1 cellular context compared by ENCODE assay signal in genomic region chr1:69540052-69540451, GRCh38.
TF ChIP-seq lines count a peak whose summit lies in the region.

No MANE protein-coding gene starts in this region.

TF ChIP-seq in K562, 482 proteins besides CTCF, POLR2A, EP300 and RAD21 (continued from another document and continues in another):
- no peak for TF ChIP-seq GTF2B (IDR thresholded peaks at IDR 0.05; ENCODE audit: extremely low read depth, insufficient read length)
- TF ChIP-seq, protein P1, sequence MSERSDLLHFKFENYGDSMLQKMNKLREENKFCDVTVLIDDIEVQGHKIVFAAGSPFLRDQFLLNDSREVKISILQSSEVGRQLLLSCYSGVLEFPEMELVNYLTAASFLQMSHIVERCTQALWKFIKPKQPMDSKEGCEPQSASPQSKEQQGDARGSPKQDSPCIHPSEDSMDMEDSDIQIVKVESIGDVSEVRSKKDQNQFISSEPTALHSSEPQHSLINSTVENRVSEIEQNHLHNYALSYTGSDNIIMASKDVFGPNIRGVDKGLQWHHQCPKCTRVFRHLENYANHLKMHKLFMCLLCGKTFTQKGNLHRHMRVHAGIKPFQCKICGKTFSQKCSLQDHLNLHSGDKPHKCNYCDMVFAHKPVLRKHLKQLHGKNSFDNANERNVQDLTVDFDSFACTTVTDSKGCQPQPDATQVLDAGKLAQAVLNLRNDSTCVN (CRISPR knock-in tag; IDR thresholded peaks at IDR 0.05): no peak
- no peak for TF ChIP-seq NCOA6 (IDR thresholded peaks at IDR 0.05)
- TF ChIP-seq ZBTB17 (CRISPR knock-in tag; IDR thresholded peaks at IDR 0.05): peak; percentile 71; the same call in 1 of the 2 replicates
- no peak for TF ChIP-seq ZNF318 (IDR thresholded peaks at IDR 0.05; ENCODE audit: borderline replicate concordance in 1 of 2, low read depth in 1 of 2)
- no peak for TF ChIP-seq GTF2F1 (IDR thresholded peaks at IDR 0.05; ENCODE audit: low read depth, low read length)
- no peak for TF ChIP-seq RBM25 (IDR thresholded peaks at IDR 0.05; ENCODE audit: low read depth, low read length, severe bottlenecking)
- TF ChIP-seq, protein P2, sequence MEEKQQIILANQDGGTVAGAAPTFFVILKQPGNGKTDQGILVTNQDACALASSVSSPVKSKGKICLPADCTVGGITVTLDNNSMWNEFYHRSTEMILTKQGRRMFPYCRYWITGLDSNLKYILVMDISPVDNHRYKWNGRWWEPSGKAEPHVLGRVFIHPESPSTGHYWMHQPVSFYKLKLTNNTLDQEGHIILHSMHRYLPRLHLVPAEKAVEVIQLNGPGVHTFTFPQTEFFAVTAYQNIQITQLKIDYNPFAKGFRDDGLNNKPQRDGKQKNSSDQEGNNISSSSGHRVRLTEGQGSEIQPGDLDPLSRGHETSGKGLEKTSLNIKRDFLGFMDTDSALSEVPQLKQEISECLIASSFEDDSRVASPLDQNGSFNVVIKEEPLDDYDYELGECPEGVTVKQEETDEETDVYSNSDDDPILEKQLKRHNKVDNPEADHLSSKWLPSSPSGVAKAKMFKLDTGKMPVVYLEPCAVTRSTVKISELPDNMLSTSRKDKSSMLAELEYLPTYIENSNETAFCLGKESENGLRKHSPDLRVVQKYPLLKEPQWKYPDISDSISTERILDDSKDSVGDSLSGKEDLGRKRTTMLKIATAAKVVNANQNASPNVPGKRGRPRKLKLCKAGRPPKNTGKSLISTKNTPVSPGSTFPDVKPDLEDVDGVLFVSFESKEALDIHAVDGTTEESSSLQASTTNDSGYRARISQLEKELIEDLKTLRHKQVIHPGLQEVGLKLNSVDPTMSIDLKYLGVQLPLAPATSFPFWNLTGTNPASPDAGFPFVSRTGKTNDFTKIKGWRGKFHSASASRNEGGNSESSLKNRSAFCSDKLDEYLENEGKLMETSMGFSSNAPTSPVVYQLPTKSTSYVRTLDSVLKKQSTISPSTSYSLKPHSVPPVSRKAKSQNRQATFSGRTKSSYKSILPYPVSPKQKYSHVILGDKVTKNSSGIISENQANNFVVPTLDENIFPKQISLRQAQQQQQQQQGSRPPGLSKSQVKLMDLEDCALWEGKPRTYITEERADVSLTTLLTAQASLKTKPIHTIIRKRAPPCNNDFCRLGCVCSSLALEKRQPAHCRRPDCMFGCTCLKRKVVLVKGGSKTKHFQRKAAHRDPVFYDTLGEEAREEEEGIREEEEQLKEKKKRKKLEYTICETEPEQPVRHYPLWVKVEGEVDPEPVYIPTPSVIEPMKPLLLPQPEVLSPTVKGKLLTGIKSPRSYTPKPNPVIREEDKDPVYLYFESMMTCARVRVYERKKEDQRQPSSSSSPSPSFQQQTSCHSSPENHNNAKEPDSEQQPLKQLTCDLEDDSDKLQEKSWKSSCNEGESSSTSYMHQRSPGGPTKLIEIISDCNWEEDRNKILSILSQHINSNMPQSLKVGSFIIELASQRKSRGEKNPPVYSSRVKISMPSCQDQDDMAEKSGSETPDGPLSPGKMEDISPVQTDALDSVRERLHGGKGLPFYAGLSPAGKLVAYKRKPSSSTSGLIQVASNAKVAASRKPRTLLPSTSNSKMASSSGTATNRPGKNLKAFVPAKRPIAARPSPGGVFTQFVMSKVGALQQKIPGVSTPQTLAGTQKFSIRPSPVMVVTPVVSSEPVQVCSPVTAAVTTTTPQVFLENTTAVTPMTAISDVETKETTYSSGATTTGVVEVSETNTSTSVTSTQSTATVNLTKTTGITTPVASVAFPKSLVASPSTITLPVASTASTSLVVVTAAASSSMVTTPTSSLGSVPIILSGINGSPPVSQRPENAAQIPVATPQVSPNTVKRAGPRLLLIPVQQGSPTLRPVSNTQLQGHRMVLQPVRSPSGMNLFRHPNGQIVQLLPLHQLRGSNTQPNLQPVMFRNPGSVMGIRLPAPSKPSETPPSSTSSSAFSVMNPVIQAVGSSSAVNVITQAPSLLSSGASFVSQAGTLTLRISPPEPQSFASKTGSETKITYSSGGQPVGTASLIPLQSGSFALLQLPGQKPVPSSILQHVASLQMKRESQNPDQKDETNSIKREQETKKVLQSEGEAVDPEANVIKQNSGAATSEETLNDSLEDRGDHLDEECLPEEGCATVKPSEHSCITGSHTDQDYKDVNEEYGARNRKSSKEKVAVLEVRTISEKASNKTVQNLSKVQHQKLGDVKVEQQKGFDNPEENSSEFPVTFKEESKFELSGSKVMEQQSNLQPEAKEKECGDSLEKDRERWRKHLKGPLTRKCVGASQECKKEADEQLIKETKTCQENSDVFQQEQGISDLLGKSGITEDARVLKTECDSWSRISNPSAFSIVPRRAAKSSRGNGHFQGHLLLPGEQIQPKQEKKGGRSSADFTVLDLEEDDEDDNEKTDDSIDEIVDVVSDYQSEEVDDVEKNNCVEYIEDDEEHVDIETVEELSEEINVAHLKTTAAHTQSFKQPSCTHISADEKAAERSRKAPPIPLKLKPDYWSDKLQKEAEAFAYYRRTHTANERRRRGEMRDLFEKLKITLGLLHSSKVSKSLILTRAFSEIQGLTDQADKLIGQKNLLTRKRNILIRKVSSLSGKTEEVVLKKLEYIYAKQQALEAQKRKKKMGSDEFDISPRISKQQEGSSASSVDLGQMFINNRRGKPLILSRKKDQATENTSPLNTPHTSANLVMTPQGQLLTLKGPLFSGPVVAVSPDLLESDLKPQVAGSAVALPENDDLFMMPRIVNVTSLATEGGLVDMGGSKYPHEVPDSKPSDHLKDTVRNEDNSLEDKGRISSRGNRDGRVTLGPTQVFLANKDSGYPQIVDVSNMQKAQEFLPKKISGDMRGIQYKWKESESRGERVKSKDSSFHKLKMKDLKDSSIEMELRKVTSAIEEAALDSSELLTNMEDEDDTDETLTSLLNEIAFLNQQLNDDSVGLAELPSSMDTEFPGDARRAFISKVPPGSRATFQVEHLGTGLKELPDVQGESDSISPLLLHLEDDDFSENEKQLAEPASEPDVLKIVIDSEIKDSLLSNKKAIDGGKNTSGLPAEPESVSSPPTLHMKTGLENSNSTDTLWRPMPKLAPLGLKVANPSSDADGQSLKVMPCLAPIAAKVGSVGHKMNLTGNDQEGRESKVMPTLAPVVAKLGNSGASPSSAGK (IDR thresholded peaks at IDR 0.05): 0 out of 2 replicates have a peak, but pooled peaks have one; percentile 34
- TF ChIP-seq CHD1 (IDR thresholded peaks at IDR 0.05; ENCODE audit: low read length): no peak
- TF ChIP-seq TAF7 (tag; IDR thresholded peaks at IDR 0.05): no peak
- no peak for TF ChIP-seq SMARCB1 (IDR thresholded peaks at IDR 0.05; ENCODE audit: insufficient read length, low read depth)
- no peak for TF ChIP-seq E2F3 (CRISPR knock-in tag; IDR thresholded peaks at IDR 0.05)
- TF ChIP-seq FOXM1 (IDR thresholded peaks at IDR 0.05; ENCODE audit: low read depth): peak; percentile 82; the same call in 1 of the 2 replicates
- TF ChIP-seq FOXM1 (CRISPR knock-in tag; IDR thresholded peaks at IDR 0.05; ENCODE audit: low read depth): no peak
- TF ChIP-seq SAP30 (IDR thresholded peaks at IDR 0.05; ENCODE audit: borderline replicate concordance, insufficient read depth, low read depth, low read length, poor library complexity, severe bottlenecking): no peak
- peak in 1 of 2 experiments; percentile 44 for TF ChIP-seq E2F6 (IDR thresholded peaks at IDR 0.05; ENCODE audit: borderline replicate concordance in 1 of 2, extremely low read depth in 1 of 2, insufficient read depth in 1 of 2, insufficient read length in 1 of 2, low read depth in 1 of 2, low read length in 1 of 2, poor library complexity in 1 of 2, severe bottlenecking in 1 of 2)
- no peak for TF ChIP-seq CCAR2 (IDR thresholded peaks at IDR 0.05; ENCODE audit: low read depth, low read length)
- TF ChIP-seq ARID2 (IDR thresholded peaks at IDR 0.05): no peak
- no peak for TF ChIP-seq IFI16 (CRISPR knock-in tag; IDR thresholded peaks at IDR 0.05)
- no peak for TF ChIP-seq ZNF140 (CRISPR knock-in tag; IDR thresholded peaks at IDR 0.05)
- no peak for TF ChIP-seq ZNF239 (CRISPR knock-in tag; IDR thresholded peaks at IDR 0.05)
- no peak for TF ChIP-seq RFX5 (IDR thresholded peaks at IDR 0.05; ENCODE audit: low read depth, low read length)
- no peak for TF ChIP-seq ZNF583 (CRISPR knock-in tag; IDR thresholded peaks at IDR 0.05)
- TF ChIP-seq TCF15 (CRISPR knock-in tag; IDR thresholded peaks at IDR 0.05): no peak
- TF ChIP-seq, protein P3, sequence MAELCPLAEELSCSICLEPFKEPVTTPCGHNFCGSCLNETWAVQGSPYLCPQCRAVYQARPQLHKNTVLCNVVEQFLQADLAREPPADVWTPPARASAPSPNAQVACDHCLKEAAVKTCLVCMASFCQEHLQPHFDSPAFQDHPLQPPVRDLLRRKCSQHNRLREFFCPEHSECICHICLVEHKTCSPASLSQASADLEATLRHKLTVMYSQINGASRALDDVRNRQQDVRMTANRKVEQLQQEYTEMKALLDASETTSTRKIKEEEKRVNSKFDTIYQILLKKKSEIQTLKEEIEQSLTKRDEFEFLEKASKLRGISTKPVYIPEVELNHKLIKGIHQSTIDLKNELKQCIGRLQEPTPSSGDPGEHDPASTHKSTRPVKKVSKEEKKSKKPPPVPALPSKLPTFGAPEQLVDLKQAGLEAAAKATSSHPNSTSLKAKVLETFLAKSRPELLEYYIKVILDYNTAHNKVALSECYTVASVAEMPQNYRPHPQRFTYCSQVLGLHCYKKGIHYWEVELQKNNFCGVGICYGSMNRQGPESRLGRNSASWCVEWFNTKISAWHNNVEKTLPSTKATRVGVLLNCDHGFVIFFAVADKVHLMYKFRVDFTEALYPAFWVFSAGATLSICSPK (IDR thresholded peaks at IDR 0.05; ENCODE audit: borderline replicate concordance): no peak
- TF ChIP-seq NELFE (IDR thresholded peaks at IDR 0.05; ENCODE audit: insufficient read depth, insufficient read length): no peak
- TF ChIP-seq CBX8 (IDR thresholded peaks at IDR 0.05; ENCODE audit: borderline replicate concordance, extremely low read depth, low read depth, low read length, poor library complexity, severe bottlenecking): no peak
- no peak for TF ChIP-seq MCM7 (IDR thresholded peaks at IDR 0.05)
- no peak for TF ChIP-seq MYC (IDR thresholded peaks at IDR 0.05; ENCODE audit: low read depth, low read length)
- TF ChIP-seq MYC (CRISPR knock-in tag; IDR thresholded peaks at IDR 0.05; ENCODE audit: borderline replicate concordance, low read depth): no peak
- TF ChIP-seq ZNF354B (CRISPR knock-in tag; IDR thresholded peaks at IDR 0.05): no peak
- TF ChIP-seq ZNF586 (CRISPR knock-in tag; conservative IDR thresholded peaks at IDR 0.05): no peak
- no peak for TF ChIP-seq SLC30A9 (CRISPR knock-in tag; IDR thresholded peaks at IDR 0.05)
- no peak for TF ChIP-seq ZBTB8A (IDR thresholded peaks at IDR 0.05; ENCODE audit: partially characterized antibody)
